1 cellular context compared by ENCODE assay signal in genomic region chr4:129322947-129323346, GRCh38.
TF ChIP-seq lines count a peak whose summit lies in the region.

No MANE protein-coding gene starts in this region.

TF ChIP-seq in GM23338, 12 proteins besides CTCF, POLR2A, EP300 and RAD21 (continued from another document):
- TF ChIP-seq, protein P1, sequence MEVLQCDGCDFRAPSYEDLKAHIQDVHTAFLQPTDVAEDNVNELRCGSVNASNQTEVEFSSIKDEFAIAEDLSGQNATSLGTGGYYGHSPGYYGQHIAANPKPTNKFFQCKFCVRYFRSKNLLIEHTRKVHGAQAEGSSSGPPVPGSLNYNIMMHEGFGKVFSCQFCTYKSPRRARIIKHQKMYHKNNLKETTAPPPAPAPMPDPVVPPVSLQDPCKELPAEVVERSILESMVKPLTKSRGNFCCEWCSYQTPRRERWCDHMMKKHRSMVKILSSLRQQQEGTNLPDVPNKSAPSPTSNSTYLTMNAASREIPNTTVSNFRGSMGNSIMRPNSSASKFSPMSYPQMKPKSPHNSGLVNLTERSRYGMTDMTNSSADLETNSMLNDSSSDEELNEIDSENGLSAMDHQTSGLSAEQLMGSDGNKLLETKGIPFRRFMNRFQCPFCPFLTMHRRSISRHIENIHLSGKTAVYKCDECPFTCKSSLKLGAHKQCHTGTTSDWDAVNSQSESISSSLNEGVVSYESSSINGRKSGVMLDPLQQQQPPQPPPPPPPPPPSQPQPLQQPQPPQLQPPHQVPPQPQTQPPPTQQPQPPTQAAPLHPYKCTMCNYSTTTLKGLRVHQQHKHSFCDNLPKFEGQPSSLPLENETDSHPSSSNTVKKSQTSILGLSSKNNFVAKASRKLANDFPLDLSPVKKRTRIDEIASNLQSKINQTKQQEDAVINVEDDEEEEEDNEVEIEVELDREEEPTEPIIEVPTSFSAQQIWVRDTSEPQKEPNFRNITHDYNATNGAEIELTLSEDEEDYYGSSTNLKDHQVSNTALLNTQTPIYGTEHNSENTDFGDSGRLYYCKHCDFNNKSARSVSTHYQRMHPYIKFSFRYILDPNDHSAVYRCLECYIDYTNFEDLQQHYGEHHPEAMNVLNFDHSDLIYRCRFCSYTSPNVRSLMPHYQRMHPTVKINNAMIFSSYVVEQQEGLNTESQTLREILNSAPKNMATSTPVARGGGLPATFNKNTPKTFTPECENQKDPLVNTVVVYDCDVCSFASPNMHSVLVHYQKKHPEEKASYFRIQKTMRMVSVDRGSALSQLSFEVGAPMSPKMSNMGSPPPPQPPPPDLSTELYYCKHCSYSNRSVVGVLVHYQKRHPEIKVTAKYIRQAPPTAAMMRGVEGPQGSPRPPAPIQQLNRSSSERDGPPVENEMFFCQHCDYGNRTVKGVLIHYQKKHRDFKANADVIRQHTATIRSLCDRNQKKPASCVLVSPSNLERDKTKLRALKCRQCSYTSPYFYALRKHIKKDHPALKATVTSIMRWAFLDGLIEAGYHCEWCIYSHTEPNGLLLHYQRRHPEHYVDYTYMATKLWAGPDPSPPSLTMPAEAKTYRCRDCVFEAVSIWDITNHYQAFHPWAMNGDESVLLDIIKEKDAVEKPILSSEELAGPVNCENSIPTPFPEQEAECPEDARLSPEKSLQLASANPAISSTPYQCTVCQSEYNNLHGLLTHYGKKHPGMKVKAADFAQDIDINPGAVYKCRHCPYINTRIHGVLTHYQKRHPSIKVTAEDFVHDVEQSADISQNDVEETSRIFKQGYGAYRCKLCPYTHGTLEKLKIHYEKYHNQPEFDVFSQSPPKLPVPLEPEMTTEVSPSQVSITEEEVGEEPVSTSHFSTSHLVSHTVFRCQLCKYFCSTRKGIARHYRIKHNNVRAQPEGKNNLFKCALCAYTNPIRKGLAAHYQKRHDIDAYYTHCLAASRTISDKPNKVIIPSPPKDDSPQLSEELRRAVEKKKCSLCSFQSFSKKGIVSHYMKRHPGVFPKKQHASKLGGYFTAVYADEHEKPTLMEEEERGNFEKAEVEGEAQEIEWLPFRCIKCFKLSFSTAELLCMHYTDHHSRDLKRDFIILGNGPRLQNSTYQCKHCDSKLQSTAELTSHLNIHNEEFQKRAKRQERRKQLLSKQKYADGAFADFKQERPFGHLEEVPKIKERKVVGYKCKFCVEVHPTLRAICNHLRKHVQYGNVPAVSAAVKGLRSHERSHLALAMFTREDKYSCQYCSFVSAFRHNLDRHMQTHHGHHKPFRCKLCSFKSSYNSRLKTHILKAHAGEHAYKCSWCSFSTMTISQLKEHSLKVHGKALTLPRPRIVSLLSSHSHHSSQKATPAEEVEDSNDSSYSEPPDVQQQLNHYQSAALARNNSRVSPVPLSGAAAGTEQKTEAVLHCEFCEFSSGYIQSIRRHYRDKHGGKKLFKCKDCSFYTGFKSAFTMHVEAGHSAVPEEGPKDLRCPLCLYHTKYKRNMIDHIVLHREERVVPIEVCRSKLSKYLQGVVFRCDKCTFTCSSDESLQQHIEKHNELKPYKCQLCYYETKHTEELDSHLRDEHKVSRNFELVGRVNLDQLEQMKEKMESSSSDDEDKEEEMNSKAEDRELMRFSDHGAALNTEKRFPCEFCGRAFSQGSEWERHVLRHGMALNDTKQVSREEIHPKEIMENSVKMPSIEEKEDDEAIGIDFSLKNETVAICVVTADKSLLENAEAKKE (CRISPR knock-in tag; IDR thresholded peaks at IDR 0.05), result 0 out of 2 replicates have a peak, but pooled peaks have one; percentile 52
